In the genomic region with DNA sequence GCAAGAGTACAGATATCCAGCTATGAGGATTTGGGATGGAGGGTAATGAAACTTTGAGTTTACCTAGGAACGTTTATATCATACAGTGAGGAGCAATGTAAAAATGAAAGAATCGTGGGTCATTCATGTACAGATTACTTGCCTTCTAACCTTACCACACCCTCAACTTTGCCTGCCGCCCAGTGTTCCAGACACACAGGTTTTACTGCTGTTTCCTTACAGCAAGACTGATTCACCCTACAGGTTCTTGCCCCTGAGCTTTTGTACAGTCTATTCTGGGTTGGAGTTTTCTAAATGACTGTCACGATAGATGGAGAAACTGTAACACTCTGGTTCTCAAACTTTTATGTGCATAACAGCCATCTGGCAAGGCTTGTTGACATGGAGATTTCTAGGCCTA, we compare ENCODE assay signal across 22 cellular contexts. TPM values are rescaled to one million over a fixed set of nuclear protein-coding genes. Genes with fewer than 3 reads are reported as not detected.
"Had no signal": no experiment of that assay in that cellular context is flagged by ENCODE, and none has a peak within 500 bp of the region (broad histone marks: within the 10 kb centered on the region; RNA-seq: fewer than 3 reads in every experiment).

No MANE protein-coding gene starts in this region.

- H3K36me3 ChIP-seq: adrenal gland, ascending aorta, brain microvascular endothelial cell, left lung, prostate gland, upper lobe of left lung, WERI-Rb-1 had no signal

- H3K4me1 ChIP-seq: ascending aorta, prostate gland had no signal

- H3K4me3 ChIP-seq: adrenal gland, ascending aorta, left lung, lung, prostate gland, testis, upper lobe of left lung had no signal

- DNase-seq: activated CD4-positive, alpha-beta T cell treated with anti-CD3 and anti-CD28 coated beads, Interleukin-2, amount 10 ng/mL, durations not matched to agents 7 days and 5 days; activated CD4-positive, CD25-positive, alpha-beta regulatory T cell treated with anti-CD3 and anti-CD28 coated beads, Interleukin-2, amount 50 U/mL, for 72 hours; activated CD8-positive, alpha-beta T cell treated with anti-CD3 and anti-CD28 coated beads, Interleukin-2, amount 10 ng/mL, durations not matched to agents 7 days and 5 days; adrenal gland; brain microvascular endothelial cell; central memory CD4-positive, alpha-beta T cell; effector memory CD8-positive, alpha-beta T cell; foreskin fibroblast; left lung; natural killer cell; stimulated activated CD4-positive, alpha-beta T cell treated with anti-CD3 and anti-CD28 coated beads, Interleukin-12 subunit alpha, Interleukin-12 subunit beta, amount 100 ng/mL, for 4 hours; stimulated activated naive CD8-positive, alpha-beta T cell treated with anti-CD3 and anti-CD28 coated beads, Interleukin-15, amount 100 ng/mL, for 72 hours; T-helper 1 cell; testis; upper lobe of left lung; WERI-Rb-1 had no signal

- H3K27me3 ChIP-seq: adrenal gland, ascending aorta, brain microvascular endothelial cell, left lung, testis, upper lobe of left lung had no signal

- H3K27ac ChIP-seq: adrenal gland, ascending aorta, brain microvascular endothelial cell, prostate gland, testis, upper lobe of left lung, WERI-Rb-1 had no signal

- H3K9me3 ChIP-seq: adrenal gland, ascending aorta, left lung, prostate gland, testis, upper lobe of left lung had no signal

- ATAC-seq: activated CD8-positive, alpha-beta T cell treated with anti-CD3 and anti-CD28 coated beads, Interleukin-2, amount 10 ng/mL, durations not matched to agents 7 days and 5 days; activated T-helper 17 cell treated with anti-CD3 and anti-CD28 coated beads, Interleukin-2, amount 50 U/mL, for 72 hours; effector memory CD8-positive, alpha-beta T cell; left lung; natural killer cell; stimulated activated effector memory CD8-positive, alpha-beta T cell treated with anti-CD3 and anti-CD28 coated beads, Interleukin-12 subunit alpha, Interleukin-12 subunit beta, amount 100 ng/mL, for 72 hours; stimulated activated naive CD8-positive, alpha-beta T cell treated with anti-CD3 and anti-CD28 coated beads, Interleukin-15, amount 100 ng/mL, for 72 hours had no signal

RNA-seq across cellular contexts. Expression of gene TPRG1, which starts 6.7 kb away (rescaled TPM):
- total RNA-seq: endothelial cell of umbilical vein had no signal
